ENCODE assay signal across 1 cellular context in genomic region chr3:43244694-43245093, GRCh38.
TF ChIP-seq lines count a peak whose summit lies in the region.

No MANE protein-coding gene starts in this region.

TF ChIP-seq in K562, 482 proteins besides CTCF, POLR2A, EP300 and RAD21 (continued from another document):
- TF ChIP-seq HDAC3 (IDR thresholded peaks at IDR 0.05; ENCODE audit: borderline replicate concordance, partially characterized antibody): no peak
- TF ChIP-seq ARID2 (IDR thresholded peaks at IDR 0.05): no peak
- no peak for TF ChIP-seq GABPB1 (CRISPR knock-in tag; IDR thresholded peaks at IDR 0.05)
- TF ChIP-seq CBFB (CRISPR knock-in tag; IDR thresholded peaks at IDR 0.05): no peak
